In the genomic region with DNA sequence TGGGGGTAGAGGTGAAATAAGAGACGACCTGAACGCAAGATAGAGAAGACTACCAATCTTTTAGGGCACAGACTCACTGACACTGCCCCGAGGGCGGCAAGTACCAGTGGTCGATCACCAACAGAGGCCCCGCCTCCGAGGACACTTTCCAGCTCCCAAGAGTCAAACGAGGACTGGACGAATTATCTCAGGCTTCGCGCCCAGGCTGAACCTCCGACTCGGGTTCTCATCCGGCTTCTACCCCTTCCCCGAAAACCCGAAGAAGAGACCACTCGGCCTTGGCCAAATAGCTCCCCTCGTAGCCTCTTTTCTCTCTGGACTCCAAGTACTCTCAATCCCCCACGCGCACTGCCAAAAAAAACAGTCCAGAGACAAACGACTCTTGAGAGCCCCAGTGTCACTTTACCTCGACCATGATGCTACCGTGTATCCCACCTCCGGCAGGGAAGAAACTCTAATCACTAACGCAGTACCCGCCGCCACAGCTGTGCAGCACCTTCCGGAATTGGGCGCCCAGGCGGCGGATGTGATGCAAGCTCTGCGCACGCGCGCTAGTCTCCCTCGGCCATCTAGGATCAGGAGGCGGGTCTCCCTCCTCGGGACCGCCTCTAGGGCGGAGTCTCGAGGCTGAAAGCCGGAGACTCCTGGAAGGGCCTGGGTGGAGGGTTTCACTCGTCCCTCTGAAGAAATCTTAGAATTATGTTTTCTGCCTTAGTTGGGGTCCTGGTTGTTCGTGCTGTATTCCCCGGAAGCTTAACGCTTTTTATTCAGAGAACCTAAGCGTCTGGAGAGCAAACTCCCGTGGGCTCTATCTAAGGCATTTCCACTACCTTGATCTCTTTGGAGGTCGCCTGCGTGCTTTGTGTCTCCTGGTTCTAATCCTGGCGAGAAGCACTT, we compare ENCODE assay signal across 8 cellular contexts. TPM values are rescaled to one million over a fixed set of nuclear protein-coding genes. Genes with fewer than 3 reads are reported as not detected.
DNase-seq lines count a peak whose midpoint lies in the region; ATAC-seq lines count a peak whose summit lies in the region.

A gene (minus strand): TSS at position 507 of the 897 bp plus-strand sequence. CDS start 92 bp downstream, at position 415.

- peak; percentile 43 to 96 (median 92) for DNase-seq in C1 segment of cervical spinal cord (lab: John Stamatoyannopoulos, UW)
- peak; percentile 92 for DNase-seq in NCI-H748 (lab: John Stamatoyannopoulos, UW; ENCODE audit: unreplicated experiment)
- peak; percentile 96 for DNase-seq in activated CD4-positive, alpha-beta T cell treated with anti-CD3 and anti-CD28 coated beads, Interleukin-2, amount 50 U/mL, for 1 hour
- DNase-seq in cortex of kidney (lab: John Stamatoyannopoulos, UW), result peak; percentile 15
- DNase-seq in left colon, result peak; percentile 95 to 99
- DNase-seq in stimulated activated CD4-positive, alpha-beta T cell treated with anti-CD3 and anti-CD28 coated beads, Interleukin-1b, Interleukin-23, amount 100 ng/mL, for 48 hours, result peak; percentile 96

- ATAC-seq in GM19351 (IDR thresholded peaks at IDR 0.05; ENCODE audit: unreplicated experiment) (peak; percentile 97), HG03521 (IDR thresholded peaks at IDR 0.05; ENCODE audit: unreplicated experiment) (peak; percentile 99), left colon (peak; percentile 100)

- intact Hi-C loops in left colon (cut with DNase I, micrococcal nuclease), result loop anchor here (5.0 to 10.0 kb wide), 3 partner anchors 67 to 225 kb away; no protein-coding TSS in a partner anchor

RNA-seq across cellular contexts. Expression of the gene that starts here (rescaled TPM):
- 10 to 100 TPM; 57.4 to 57.9 TPM for total RNA-seq in left colon

Comparison
In these comparisons a context has a peak if more than half of its experiments do, and no peak if none do; other contexts are left out.
1. Peak in every context shown above with its lines: DNase-seq and ATAC-seq.
2. DNase-seq: peak in every context shown above with its lines; median percentile 97 in left colon; 96 in activated CD4-positive, alpha-beta T cell treated with anti-CD3 and anti-CD28 coated beads, Interleukin-2, amount 50 U/mL, for 1 hour; 96 in stimulated activated CD4-positive, alpha-beta T cell treated with anti-CD3 and anti-CD28 coated beads, Interleukin-1b, Interleukin-23, amount 100 ng/mL, for 48 hours; 92 in C1 segment of cervical spinal cord; 92 in NCI-H748; 15 in cortex of kidney.